In the genomic region with DNA sequence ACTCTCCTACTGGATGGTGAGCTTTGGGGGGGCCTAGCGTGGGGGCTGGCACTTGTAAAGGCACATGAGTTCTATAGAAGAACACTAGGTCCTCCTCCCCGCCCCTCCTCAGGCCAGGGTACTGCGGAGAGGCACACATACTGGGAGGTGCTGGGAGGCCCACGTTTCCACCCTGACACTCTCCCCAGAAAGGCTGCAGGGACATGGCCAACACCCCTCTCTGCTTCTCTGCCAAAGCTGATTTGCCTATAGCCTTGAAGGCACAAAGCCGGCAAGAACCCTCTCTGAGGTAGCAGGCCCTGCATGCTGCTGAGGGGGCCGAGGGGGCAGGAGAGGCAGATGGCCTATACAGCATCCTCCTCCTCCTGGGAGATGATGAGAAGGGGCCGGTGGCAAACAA, we compare ENCODE assay signal across 7 cellular contexts.
"Had no signal": no experiment of that assay in that cellular context is flagged by ENCODE, and none has a peak within 500 bp of the region (broad histone marks: within the 10 kb centered on the region; RNA-seq: fewer than 3 reads in every experiment).

No MANE protein-coding gene starts in this region.

- H3K4me3 ChIP-seq: GM23248 had no signal

- H3K4me1 Mint-ChIP-seq: IgD-negative memory B cell had no signal

- H2AFZ ChIP-seq: GM23248 had no signal

- H3K9ac ChIP-seq: GM23248 had no signal

- H3K9me3 Mint-ChIP-seq: HFFc6 had no signal

- H3K27ac ChIP-seq: GM23248, HL-60 had no signal

- H3K27ac Mint-ChIP-seq: HFFc6, IgD-negative memory B cell had no signal

- ATAC-seq: HCT116 had no signal

- DNase-seq: GM23248, GOT3, HFFc6, KBM-7 had no signal

- H3K4me3 Mint-ChIP-seq: HFFc6, IgD-negative memory B cell had no signal
